ENCODE assay signal across 1 cellular context in genomic region chr9:95876138-95876444, GRCh38.
TF ChIP-seq lines count a peak whose summit lies in the region.

No MANE protein-coding gene starts in this region.

TF ChIP-seq in GM23338, 12 proteins besides CTCF, POLR2A, EP300 and RAD21 (continued from another document):
- no peak for TF ChIP-seq ZNF462 (CRISPR knock-in tag; IDR thresholded peaks at IDR 0.05)
- no peak for TF ChIP-seq NANOG (IDR thresholded peaks at IDR 0.05; ENCODE audit: borderline replicate concordance)
- no peak for TF ChIP-seq POLR2AphosphoS5 (IDR thresholded peaks at IDR 0.05; ENCODE audit: low read depth)
- no peak for TF ChIP-seq CREB1 (CRISPR knock-in tag; IDR thresholded peaks at IDR 0.05; ENCODE audit: low read depth)
- TF ChIP-seq EZH2 (IDR thresholded peaks at IDR 0.05; ENCODE audit: low read depth, unreplicated experiment): no peak
- TF ChIP-seq ZNF114 (CRISPR knock-in tag; IDR thresholded peaks at IDR 0.05): no peak
- TF ChIP-seq ETS1 (IDR thresholded peaks at IDR 0.05): no peak
TF ChIP-seq in GM23338: peak in this region for 0.
